ENCODE assay signal across 1 cellular context in the genomic region with DNA sequence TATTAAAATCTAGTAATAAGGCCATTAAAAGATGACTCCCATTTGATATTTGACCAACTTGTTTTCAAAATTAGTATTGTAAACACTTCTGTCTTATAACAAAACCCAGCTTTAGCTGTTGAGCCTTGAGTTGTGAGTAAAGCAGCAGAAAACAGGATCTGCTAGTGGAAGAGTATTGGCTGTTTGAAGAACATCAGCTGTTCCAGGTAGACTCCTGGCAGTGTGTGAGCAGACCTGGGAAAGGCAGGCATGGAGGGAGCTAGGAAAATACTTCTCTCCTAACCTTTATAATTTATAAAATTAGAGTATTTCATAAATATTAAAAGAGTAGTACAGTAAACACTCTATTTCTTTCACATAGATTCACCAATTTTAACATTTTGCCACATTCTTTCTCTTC.
TF ChIP-seq lines count a peak whose summit lies in the region.

No MANE protein-coding gene starts in this region.

TF ChIP-seq in GM23338, 12 proteins besides CTCF, POLR2A, EP300 and RAD21 (continued from another document):
- TF ChIP-seq, protein P1, sequence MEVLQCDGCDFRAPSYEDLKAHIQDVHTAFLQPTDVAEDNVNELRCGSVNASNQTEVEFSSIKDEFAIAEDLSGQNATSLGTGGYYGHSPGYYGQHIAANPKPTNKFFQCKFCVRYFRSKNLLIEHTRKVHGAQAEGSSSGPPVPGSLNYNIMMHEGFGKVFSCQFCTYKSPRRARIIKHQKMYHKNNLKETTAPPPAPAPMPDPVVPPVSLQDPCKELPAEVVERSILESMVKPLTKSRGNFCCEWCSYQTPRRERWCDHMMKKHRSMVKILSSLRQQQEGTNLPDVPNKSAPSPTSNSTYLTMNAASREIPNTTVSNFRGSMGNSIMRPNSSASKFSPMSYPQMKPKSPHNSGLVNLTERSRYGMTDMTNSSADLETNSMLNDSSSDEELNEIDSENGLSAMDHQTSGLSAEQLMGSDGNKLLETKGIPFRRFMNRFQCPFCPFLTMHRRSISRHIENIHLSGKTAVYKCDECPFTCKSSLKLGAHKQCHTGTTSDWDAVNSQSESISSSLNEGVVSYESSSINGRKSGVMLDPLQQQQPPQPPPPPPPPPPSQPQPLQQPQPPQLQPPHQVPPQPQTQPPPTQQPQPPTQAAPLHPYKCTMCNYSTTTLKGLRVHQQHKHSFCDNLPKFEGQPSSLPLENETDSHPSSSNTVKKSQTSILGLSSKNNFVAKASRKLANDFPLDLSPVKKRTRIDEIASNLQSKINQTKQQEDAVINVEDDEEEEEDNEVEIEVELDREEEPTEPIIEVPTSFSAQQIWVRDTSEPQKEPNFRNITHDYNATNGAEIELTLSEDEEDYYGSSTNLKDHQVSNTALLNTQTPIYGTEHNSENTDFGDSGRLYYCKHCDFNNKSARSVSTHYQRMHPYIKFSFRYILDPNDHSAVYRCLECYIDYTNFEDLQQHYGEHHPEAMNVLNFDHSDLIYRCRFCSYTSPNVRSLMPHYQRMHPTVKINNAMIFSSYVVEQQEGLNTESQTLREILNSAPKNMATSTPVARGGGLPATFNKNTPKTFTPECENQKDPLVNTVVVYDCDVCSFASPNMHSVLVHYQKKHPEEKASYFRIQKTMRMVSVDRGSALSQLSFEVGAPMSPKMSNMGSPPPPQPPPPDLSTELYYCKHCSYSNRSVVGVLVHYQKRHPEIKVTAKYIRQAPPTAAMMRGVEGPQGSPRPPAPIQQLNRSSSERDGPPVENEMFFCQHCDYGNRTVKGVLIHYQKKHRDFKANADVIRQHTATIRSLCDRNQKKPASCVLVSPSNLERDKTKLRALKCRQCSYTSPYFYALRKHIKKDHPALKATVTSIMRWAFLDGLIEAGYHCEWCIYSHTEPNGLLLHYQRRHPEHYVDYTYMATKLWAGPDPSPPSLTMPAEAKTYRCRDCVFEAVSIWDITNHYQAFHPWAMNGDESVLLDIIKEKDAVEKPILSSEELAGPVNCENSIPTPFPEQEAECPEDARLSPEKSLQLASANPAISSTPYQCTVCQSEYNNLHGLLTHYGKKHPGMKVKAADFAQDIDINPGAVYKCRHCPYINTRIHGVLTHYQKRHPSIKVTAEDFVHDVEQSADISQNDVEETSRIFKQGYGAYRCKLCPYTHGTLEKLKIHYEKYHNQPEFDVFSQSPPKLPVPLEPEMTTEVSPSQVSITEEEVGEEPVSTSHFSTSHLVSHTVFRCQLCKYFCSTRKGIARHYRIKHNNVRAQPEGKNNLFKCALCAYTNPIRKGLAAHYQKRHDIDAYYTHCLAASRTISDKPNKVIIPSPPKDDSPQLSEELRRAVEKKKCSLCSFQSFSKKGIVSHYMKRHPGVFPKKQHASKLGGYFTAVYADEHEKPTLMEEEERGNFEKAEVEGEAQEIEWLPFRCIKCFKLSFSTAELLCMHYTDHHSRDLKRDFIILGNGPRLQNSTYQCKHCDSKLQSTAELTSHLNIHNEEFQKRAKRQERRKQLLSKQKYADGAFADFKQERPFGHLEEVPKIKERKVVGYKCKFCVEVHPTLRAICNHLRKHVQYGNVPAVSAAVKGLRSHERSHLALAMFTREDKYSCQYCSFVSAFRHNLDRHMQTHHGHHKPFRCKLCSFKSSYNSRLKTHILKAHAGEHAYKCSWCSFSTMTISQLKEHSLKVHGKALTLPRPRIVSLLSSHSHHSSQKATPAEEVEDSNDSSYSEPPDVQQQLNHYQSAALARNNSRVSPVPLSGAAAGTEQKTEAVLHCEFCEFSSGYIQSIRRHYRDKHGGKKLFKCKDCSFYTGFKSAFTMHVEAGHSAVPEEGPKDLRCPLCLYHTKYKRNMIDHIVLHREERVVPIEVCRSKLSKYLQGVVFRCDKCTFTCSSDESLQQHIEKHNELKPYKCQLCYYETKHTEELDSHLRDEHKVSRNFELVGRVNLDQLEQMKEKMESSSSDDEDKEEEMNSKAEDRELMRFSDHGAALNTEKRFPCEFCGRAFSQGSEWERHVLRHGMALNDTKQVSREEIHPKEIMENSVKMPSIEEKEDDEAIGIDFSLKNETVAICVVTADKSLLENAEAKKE (CRISPR knock-in tag; IDR thresholded peaks at IDR 0.05), result no peak
- TF ChIP-seq STAT1 (IDR thresholded peaks at IDR 0.05; ENCODE audit: unreplicated experiment) (no peak), CREB1 (CRISPR knock-in tag; IDR thresholded peaks at IDR 0.05; ENCODE audit: low read depth) (no peak), EZH2 (IDR thresholded peaks at IDR 0.05; ENCODE audit: low read depth, unreplicated experiment) (no peak), NANOG (IDR thresholded peaks at IDR 0.05; ENCODE audit: borderline replicate concordance) (no peak), POLR2AphosphoS5 (IDR thresholded peaks at IDR 0.05; ENCODE audit: low read depth) (no peak), JUNB (IDR thresholded peaks at IDR 0.05; ENCODE audit: unreplicated experiment) (no peak), ZNF331 (CRISPR knock-in tag; IDR thresholded peaks at IDR 0.05; ENCODE audit: low read depth) (no peak), EZH2phosphoT487 (IDR thresholded peaks at IDR 0.05; ENCODE audit: unreplicated experiment) (no peak)
- TF ChIP-seq, protein P2, sequence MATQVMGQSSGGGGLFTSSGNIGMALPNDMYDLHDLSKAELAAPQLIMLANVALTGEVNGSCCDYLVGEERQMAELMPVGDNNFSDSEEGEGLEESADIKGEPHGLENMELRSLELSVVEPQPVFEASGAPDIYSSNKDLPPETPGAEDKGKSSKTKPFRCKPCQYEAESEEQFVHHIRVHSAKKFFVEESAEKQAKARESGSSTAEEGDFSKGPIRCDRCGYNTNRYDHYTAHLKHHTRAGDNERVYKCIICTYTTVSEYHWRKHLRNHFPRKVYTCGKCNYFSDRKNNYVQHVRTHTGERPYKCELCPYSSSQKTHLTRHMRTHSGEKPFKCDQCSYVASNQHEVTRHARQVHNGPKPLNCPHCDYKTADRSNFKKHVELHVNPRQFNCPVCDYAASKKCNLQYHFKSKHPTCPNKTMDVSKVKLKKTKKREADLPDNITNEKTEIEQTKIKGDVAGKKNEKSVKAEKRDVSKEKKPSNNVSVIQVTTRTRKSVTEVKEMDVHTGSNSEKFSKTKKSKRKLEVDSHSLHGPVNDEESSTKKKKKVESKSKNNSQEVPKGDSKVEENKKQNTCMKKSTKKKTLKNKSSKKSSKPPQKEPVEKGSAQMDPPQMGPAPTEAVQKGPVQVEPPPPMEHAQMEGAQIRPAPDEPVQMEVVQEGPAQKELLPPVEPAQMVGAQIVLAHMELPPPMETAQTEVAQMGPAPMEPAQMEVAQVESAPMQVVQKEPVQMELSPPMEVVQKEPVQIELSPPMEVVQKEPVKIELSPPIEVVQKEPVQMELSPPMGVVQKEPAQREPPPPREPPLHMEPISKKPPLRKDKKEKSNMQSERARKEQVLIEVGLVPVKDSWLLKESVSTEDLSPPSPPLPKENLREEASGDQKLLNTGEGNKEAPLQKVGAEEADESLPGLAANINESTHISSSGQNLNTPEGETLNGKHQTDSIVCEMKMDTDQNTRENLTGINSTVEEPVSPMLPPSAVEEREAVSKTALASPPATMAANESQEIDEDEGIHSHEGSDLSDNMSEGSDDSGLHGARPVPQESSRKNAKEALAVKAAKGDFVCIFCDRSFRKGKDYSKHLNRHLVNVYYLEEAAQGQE (IDR thresholded peaks at IDR 0.05; ENCODE audit: unreplicated experiment), result no peak
- TF ChIP-seq, protein P3, sequence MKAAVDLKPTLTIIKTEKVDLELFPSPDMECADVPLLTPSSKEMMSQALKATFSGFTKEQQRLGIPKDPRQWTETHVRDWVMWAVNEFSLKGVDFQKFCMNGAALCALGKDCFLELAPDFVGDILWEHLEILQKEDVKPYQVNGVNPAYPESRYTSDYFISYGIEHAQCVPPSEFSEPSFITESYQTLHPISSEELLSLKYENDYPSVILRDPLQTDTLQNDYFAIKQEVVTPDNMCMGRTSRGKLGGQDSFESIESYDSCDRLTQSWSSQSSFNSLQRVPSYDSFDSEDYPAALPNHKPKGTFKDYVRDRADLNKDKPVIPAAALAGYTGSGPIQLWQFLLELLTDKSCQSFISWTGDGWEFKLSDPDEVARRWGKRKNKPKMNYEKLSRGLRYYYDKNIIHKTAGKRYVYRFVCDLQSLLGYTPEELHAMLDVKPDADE (IDR thresholded peaks at IDR 0.05), result no peak
